14 cellular contexts compared by ENCODE assay signal in the genomic region with DNA sequence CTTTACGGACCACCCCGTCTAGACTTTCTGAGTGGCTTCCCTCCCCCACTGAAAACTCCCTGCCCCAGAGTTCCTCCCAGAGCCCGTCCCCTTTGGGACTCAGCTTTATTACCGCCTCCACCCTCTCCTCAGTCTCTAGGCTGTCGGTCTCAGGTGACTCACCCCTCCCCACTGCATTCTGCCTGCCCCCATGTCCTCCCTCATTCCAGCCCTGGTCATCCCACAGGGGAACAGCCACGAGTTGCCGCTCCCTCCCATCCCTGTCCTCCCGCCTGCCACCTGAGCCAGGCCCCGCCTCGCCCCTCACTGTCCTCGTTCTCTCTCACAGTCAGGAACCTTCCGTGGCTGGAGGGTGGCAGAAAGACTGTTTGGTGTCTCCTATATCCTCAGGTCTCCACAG. TPM values are rescaled to one million over a fixed set of nuclear protein-coding genes. Genes with fewer than 3 reads are reported as not detected.
A peak's percentile ranks its signal among the peaks of the same experiment; 100 is the strongest.
DNase-seq lines count a peak whose midpoint lies in the region; ATAC-seq and TF ChIP-seq lines count a peak whose summit lies in the region.
"Had no signal": no experiment of that assay in that cellular context is flagged by ENCODE, and none has a peak within 500 bp of the region (broad histone marks: within the 10 kb centered on the region; RNA-seq: fewer than 3 reads in every experiment).

No MANE protein-coding gene starts in this region.

- peak overlapping the region; percentile 19 for H3K27ac Mint-ChIP-seq in neural crest cell (ENCODE audit: unreplicated experiment)
- H3K27ac Mint-ChIP-seq: T-cell had no signal

- ATAC-seq in GM18861 (IDR thresholded peaks at IDR 0.05; ENCODE audit: unreplicated experiment) = no peak
- ATAC-seq: foreskin keratinocyte, T-cell had no signal

- H3K4me3 ChIP-seq in PC-9 (no peak overlapping the region), fibroblast of mammary gland (ENCODE audit: control insufficient read depth, low read depth, low read length) (no peak overlapping the region)

- H3K27me3 ChIP-seq in PC-9 (ENCODE audit: insufficient read depth, low read depth) = no peaks in the 10 kb centered on the region
- H3K27me3 ChIP-seq: foreskin keratinocyte had no signal

- peaks cover 53% of the 10 kb centered on the region for H3K36me3 ChIP-seq in PC-9 (ENCODE audit: low read depth)

- no peak overlapping the region for H3K4me2 ChIP-seq in PC-9

- CTCF ChIA-PET in PC-9 (lab: Charles Lee) = interaction anchor here (0.6 kb wide), 1 partner anchor 55 kb away, joined by 4 read pairs; no protein-coding TSS in a partner anchor

- TF ChIP-seq CTCF in PC-9 (conservative IDR thresholded peaks at IDR 0.05) (no peak), fibroblast of mammary gland (conservative IDR thresholded peaks at IDR 0.05; ENCODE audit: control insufficient read depth, insufficient read depth, low read depth, low read length) (no peak), neural crest cell (conservative IDR thresholded peaks at IDR 0.05) (no peak), GM13976 (IDR thresholded peaks at IDR 0.05; ENCODE audit: borderline replicate concordance, control extremely low read depth, extremely low read depth, insufficient read depth, missing control alignments) (no peak)

- H2AFZ ChIP-seq in PC-9 = no peak overlapping the region

- DNase-seq in A172 (ENCODE audit: low spot score) (peak; percentile 82), PC-9 (peak; percentile 47 to 86), fibroblast of mammary gland (ENCODE audit: low read depth) (peak; percentile 82), neural crest cell (ENCODE audit: low read depth, low spot score) (no peak), GM13976 (ENCODE audit: low spot score) (no peak), NCI-H1048 (lab: John Stamatoyannopoulos, UW) (no peak), SHP77 (lab: John Stamatoyannopoulos, UW) (no peak)
- DNase-seq: activated T-cell treated with anti-CD3 and anti-CD28 coated beads for 4 hours, foreskin keratinocyte, NCI-H1092 treated with DMSO at 0.1 percent for 48 hours, NCI-H446 treated with DMSO at 0.1 percent for 48 hours, OCI-M1, T-cell had no signal

- peaks cover 11% of the 10 kb centered on the region for H3K36me3 Mint-ChIP-seq in neural crest cell (ENCODE audit: low read depth)

- H3K79me2 ChIP-seq in PC-9 (ENCODE audit: low read depth) = no peaks in the 10 kb centered on the region

- intact Hi-C loops in PC-9 (cut with micrococcal nuclease; ENCODE audit: unreplicated experiment) = loop anchor here (1.0 kb wide), 2 partner anchors 18 to 79 kb away; no protein-coding TSS in a partner anchor

- H3K4me1 ChIP-seq in PC-9 (replicated peaks; ENCODE audit: insufficient read depth) = no peaks in the 10 kb centered on the region
- H3K4me1 ChIP-seq: foreskin keratinocyte had no signal

- peaks cover 4% of the 10 kb centered on the region; the same call in 1 of the 2 replicates for H4K20me1 ChIP-seq in PC-9 (ENCODE audit: insufficient read depth)

- H3K9me3 Mint-ChIP-seq in neural crest cell = no peaks in the 10 kb centered on the region
- H3K9me3 Mint-ChIP-seq: T-cell had no signal

- H3F3A ChIP-seq in PC-9 (ENCODE audit: insufficient read depth, low read depth) = peaks cover 9% of the 10 kb centered on the region; the same call in 1 of the 2 replicates

- no peaks in the 10 kb centered on the region for H3K27me3 Mint-ChIP-seq in neural crest cell (ENCODE audit: low read depth)
- H3K27me3 Mint-ChIP-seq: T-cell had no signal

- no TSS peak for BruUV-seq in PC-9 (replicated peaks; lab: Mats Ljungman, UMichigan)

- H3K9me3 ChIP-seq in PC-9 (ENCODE audit: insufficient read depth, low read depth) = no peaks in the 10 kb centered on the region

- H3K27ac ChIP-seq in PC-9 = no peak overlapping the region
- H3K27ac ChIP-seq: foreskin keratinocyte had no signal

- POLR2A ChIA-PET in PC-9 (lab: Charles Lee; ENCODE audit: unreplicated experiment) = interaction anchor here (0.5 to 0.6 kb wide), 2 partner anchors 67 kb away, joined by 5 to 6 read pairs; no protein-coding TSS in a partner anchor

- no peaks in the 10 kb centered on the region for H3K4me1 Mint-ChIP-seq in neural crest cell
- H3K4me1 Mint-ChIP-seq: T-cell had no signal

- in situ Hi-C loops in GM13976 (cut with MboI; ENCODE audit: low sequenced_read_pairs, unreplicated experiment) = no loop called here

- no peaks in the 10 kb centered on the region for H3K9me2 ChIP-seq in PC-9 (ENCODE audit: insufficient read depth)

- no peak overlapping the region for H3K4me3 Mint-ChIP-seq in neural crest cell
- H3K4me3 Mint-ChIP-seq: T-cell had no signal

RNA-seq across cellular contexts. Expression of a gene that starts 57.3 kb away (rescaled TPM):
- 130 and 194 TPM in 2 replicates for total RNA-seq in A172 (2014; rRNA removed; shearing (Covaris generic))
- 128 and 136 TPM in 2 replicates for total RNA-seq in PC-9 (2021)
- total RNA-seq in neural crest cell = 363 and 382 TPM in 2 replicates

Comparison
In these comparisons a context has a peak if more than half of its experiments do, and no peak if none do; other contexts are left out.
1. DNase-seq: peak in A172 (single experiment), PC-9 (2 of 2) and fibroblast of mammary gland (single experiment); none in neural crest cell (single experiment), GM13976 (single experiment), NCI-H1048 (single experiment) and SHP77 (0 of 2).